21 cellular contexts compared by ENCODE assay signal in the genomic region with DNA sequence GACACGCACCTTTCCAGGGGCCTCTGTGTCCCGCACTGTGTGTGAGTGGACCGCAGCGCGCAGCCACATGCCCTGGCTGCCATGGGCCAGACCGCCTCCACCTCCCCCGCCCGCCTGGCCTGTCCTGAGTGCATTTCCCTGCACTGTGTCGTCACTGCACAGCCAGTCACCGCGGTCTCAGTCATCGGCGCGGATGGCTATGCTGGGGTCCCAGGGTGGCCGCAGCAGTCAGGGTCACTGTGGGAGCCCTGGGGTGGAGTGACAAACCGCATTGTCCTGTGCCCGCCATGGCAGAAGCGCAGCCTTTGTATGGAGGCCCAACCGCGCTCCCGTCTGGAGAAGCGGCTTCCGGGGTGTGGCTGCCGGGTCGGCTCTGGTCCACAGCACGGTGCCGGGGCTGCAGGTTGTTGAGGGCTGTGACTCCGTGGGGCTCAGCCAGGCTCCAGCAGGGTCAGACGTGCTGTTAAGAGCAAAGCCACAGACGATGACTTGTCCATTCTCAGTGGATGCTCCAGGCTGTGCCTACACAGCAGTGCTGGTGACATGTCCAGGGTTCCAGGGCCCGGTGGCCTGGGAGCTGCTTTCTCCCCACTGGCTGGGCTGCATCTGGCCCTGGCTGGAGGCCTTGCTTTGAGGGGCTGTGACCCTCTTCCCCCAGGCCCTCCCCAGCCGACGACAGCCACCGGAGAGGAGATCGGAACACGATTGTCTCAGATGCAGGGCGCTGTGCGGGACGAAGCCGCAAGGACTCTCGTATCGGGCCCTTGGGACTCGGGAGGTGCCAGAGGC.
"Had no signal": no experiment of that assay in that cellular context is flagged by ENCODE, and none has a peak within 500 bp of the region (broad histone marks: within the 10 kb centered on the region; RNA-seq: fewer than 3 reads in every experiment).

No MANE protein-coding gene starts in this region.

- ATAC-seq: effector memory CD8-positive, alpha-beta T cell; foreskin keratinocyte; left cardiac atrium; stimulated activated naive B cell treated with anti-CD40 and anti-IgM and Interleukin-4, amounts not matched to agents 10 μg/mL and 1 μg/mL and 100 μg/mL, for 72 hours; stimulated activated naive CD8-positive, alpha-beta T cell treated with anti-CD3 and anti-CD28 coated beads, Interleukin-15, amount 100 ng/mL, for 72 hours had no signal

- H3K4me3 Mint-ChIP-seq: effector memory CD8-positive, alpha-beta T cell; immature natural killer cell; nephron; stimulated activated naive B cell treated with anti-CD40 and anti-IgM and Interleukin-4, amounts not matched to agents 10 μg/mL and 1 μg/mL and 100 μg/mL, for 72 hours; stimulated activated naive CD8-positive, alpha-beta T cell treated with anti-CD3 and anti-CD28 coated beads, Interleukin-15, amount 100 ng/mL, for 72 hours; type B pancreatic cell had no signal

- H3K9ac ChIP-seq: parathyroid adenoma had no signal

- H3K4me3 ChIP-seq: left ventricle myocardium inferior, lung, prostate gland, thyroid gland, uterus had no signal

- H3K27ac Mint-ChIP-seq: effector memory CD8-positive, alpha-beta T cell; immature natural killer cell; naive B cell; nephron; stimulated activated naive B cell treated with anti-CD40 and anti-IgM and Interleukin-4, amounts not matched to agents 10 μg/mL and 1 μg/mL and 100 μg/mL, for 72 hours; stimulated activated naive CD8-positive, alpha-beta T cell treated with anti-CD3 and anti-CD28 coated beads, Interleukin-15, amount 100 ng/mL, for 72 hours; type B pancreatic cell had no signal

- H3K4me1 ChIP-seq: foreskin keratinocyte, parathyroid adenoma, prostate gland, thyroid gland had no signal

- H3K27me3 ChIP-seq: foreskin keratinocyte, thyroid gland, uterus had no signal

- H3K4me1 Mint-ChIP-seq: immature natural killer cell; stimulated activated naive CD8-positive, alpha-beta T cell treated with anti-CD3 and anti-CD28 coated beads, Interleukin-15, amount 100 ng/mL, for 72 hours had no signal

- DNase-seq: effector memory CD8-positive, alpha-beta T cell; foreskin keratinocyte; immature natural killer cell; left cardiac atrium; left ventricle myocardium inferior; mesendoderm; naive B cell; occipital lobe; stimulated activated CD4-positive, alpha-beta T cell treated with anti-CD3 and anti-CD28 coated beads, Interleukin-2, amount 100 ng/mL, for 24 hours; stimulated activated CD4-positive, alpha-beta T cell treated with anti-CD3 and anti-CD28 coated beads, Interleukin-4, amount 100 ng/mL, for 4 hours; stimulated activated naive B cell treated with anti-CD40 and anti-IgM and Interleukin-4, amounts not matched to agents 10 μg/mL and 1 μg/mL and 100 μg/mL, for 72 hours; stimulated activated naive CD8-positive, alpha-beta T cell treated with anti-CD3 and anti-CD28 coated beads, Interleukin-15, amount 100 ng/mL, for 72 hours; substantia nigra; thyroid gland; uterus had no signal

- H3K36me3 Mint-ChIP-seq: naive B cell had no signal

- H3K36me3 ChIP-seq: prostate gland, uterus had no signal

- FAIRE-seq: keratinocyte had no signal

- H3K9me3 Mint-ChIP-seq: effector memory CD8-positive, alpha-beta T cell; immature natural killer cell; naive B cell; nephron; stimulated activated naive B cell treated with anti-CD40 and anti-IgM and Interleukin-4, amounts not matched to agents 10 μg/mL and 1 μg/mL and 100 μg/mL, for 72 hours; stimulated activated naive CD8-positive, alpha-beta T cell treated with anti-CD3 and anti-CD28 coated beads, Interleukin-15, amount 100 ng/mL, for 72 hours; type B pancreatic cell had no signal

- H3K27ac ChIP-seq: foreskin keratinocyte, left ventricle myocardium inferior, parathyroid adenoma, prostate gland, thyroid gland, uterus had no signal

- H3K9me3 ChIP-seq: left ventricle myocardium inferior, prostate gland, thyroid gland, uterus had no signal

- H3K27me3 Mint-ChIP-seq: effector memory CD8-positive, alpha-beta T cell; naive B cell; stimulated activated naive B cell treated with anti-CD40 and anti-IgM and Interleukin-4, amounts not matched to agents 10 μg/mL and 1 μg/mL and 100 μg/mL, for 72 hours; stimulated activated naive CD8-positive, alpha-beta T cell treated with anti-CD3 and anti-CD28 coated beads, Interleukin-15, amount 100 ng/mL, for 72 hours; type B pancreatic cell had no signal
